Comparison of ENCODE assay signal across 1 cellular context in genomic region chr1:22048351-22049192, GRCh38.
A peak's percentile ranks its signal among the peaks of the same experiment; 100 is the strongest.
TF ChIP-seq lines count a peak whose summit lies in the region.

No MANE protein-coding gene starts in this region.

TF ChIP-seq in IMR-90, 13 proteins besides CTCF, POLR2A, EP300 and RAD21:
- TF ChIP-seq RCOR1 (IDR thresholded peaks at IDR 0.05; ENCODE audit: insufficient replicate concordance, low read length) (no peak), MXI1 (IDR thresholded peaks at IDR 0.05; ENCODE audit: borderline replicate concordance, low read depth, low read length) (no peak), CEBPB (IDR thresholded peaks at IDR 0.05; ENCODE audit: low read depth, low read length) (0 out of 2 replicates have a peak, but pooled peaks have one; percentile 24), USF2 (IDR thresholded peaks at IDR 0.05; ENCODE audit: low read depth, low read length) (peak; percentile 82)
- TF ChIP-seq, protein P1, sequence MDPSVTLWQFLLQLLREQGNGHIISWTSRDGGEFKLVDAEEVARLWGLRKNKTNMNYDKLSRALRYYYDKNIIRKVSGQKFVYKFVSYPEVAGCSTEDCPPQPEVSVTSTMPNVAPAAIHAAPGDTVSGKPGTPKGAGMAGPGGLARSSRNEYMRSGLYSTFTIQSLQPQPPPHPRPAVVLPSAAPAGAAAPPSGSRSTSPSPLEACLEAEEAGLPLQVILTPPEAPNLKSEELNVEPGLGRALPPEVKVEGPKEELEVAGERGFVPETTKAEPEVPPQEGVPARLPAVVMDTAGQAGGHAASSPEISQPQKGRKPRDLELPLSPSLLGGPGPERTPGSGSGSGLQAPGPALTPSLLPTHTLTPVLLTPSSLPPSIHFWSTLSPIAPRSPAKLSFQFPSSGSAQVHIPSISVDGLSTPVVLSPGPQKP (IDR thresholded peaks at IDR 0.05; ENCODE audit: borderline replicate concordance, low read depth, low read length) = no peak
